15 cellular contexts compared by ENCODE assay signal in genomic region chr3:12922881-12923431, GRCh38.
DNase-seq lines count a peak whose midpoint lies in the region; ATAC-seq and TF ChIP-seq lines count a peak whose summit lies in the region.
"Had no signal": no experiment of that assay in that cellular context is flagged by ENCODE, and none has a peak within 500 bp of the region (broad histone marks: within the 10 kb centered on the region; RNA-seq: fewer than 3 reads in every experiment).

No MANE protein-coding gene starts in this region.

- H2AFZ ChIP-seq in MM.1S (ENCODE audit: low read length) = no peak overlapping the region

- no peak overlapping the region for H3K9ac ChIP-seq in liver (ENCODE audit: low read depth in 1 of 2, low read length in 2 of 2)
- H3K9ac ChIP-seq in MM.1S (ENCODE audit: low read length) = no peak overlapping the region

- H3K27me3 ChIP-seq in left ventricle myocardium inferior (ENCODE audit: low read depth) = no peaks in the 10 kb centered on the region
- no peaks in the 10 kb centered on the region for H3K27me3 ChIP-seq in right cardiac atrium (ENCODE audit: control insufficient read depth, insufficient read depth)
- H3K27me3 ChIP-seq in liver (ENCODE audit: control insufficient read depth in 4 of 4, insufficient read depth in 4 of 4, low read length in 3 of 4) = no peaks in the 10 kb centered on the region
- H3K27me3 ChIP-seq in MM.1S (replicated peaks; ENCODE audit: insufficient read depth, low read length) = no peaks in the 10 kb centered on the region
- H3K27me3 ChIP-seq: Peyer's patch had no signal

- TF ChIP-seq RAD21 in liver (IDR thresholded peaks at IDR 0.05) = no peak

- H3K36me3 ChIP-seq in left ventricle myocardium inferior = peaks cover 72% of the 10 kb centered on the region
- H3K36me3 ChIP-seq in liver (ENCODE audit: control insufficient read depth in 4 of 4, insufficient read depth in 3 of 4, low read depth in 1 of 4, low read length in 3 of 4) = peaks cover 4 to 72% (median 43%) of the 10 kb centered on the region in 4 donors
- peaks cover 7% of the 10 kb centered on the region for H3K36me3 ChIP-seq in MM.1S (replicated peaks; ENCODE audit: insufficient read depth, low read length)

- DNase-seq in left ventricle myocardium inferior (no peak), right cardiac atrium (no peak), dermis blood vessel endothelial cell (peak; percentile 54), MM.1S (no peak), OCI-M2 (lab: John Stamatoyannopoulos, UW; ENCODE audit: unreplicated experiment) (no peak), GOT3 (lab: John Stamatoyannopoulos, UW) (no peak)
- DNase-seq: C1 segment of cervical spinal cord; CD8-positive, alpha-beta memory T cell; DMS79 treated with DMSO at 0.1 percent for 48 hours; H9; NCI-H1105; NCI-H446 treated with DMSO at 0.1 percent for 48 hours; Peyer's patch had no signal

- no peaks in the 10 kb centered on the region for H4K20me1 ChIP-seq in MM.1S (ENCODE audit: insufficient read depth, low read length)

- no peaks in the 10 kb centered on the region for H3K9me2 ChIP-seq in MM.1S (replicated peaks; ENCODE audit: insufficient read depth, low read length)

- no peak overlapping the region for H3K4me2 ChIP-seq in MM.1S (ENCODE audit: low read depth, low read length)

- peaks cover 86% of the 10 kb centered on the region for H3K4me1 ChIP-seq in left ventricle myocardium inferior
- peaks cover 16% of the 10 kb centered on the region for H3K4me1 ChIP-seq in right cardiac atrium (ENCODE audit: control insufficient read depth, insufficient read depth, low read length)
- no peaks in the 10 kb centered on the region for H3K4me1 ChIP-seq in liver (ENCODE audit: control insufficient read depth in 4 of 4, insufficient read depth in 4 of 4, low read length in 3 of 4)
- H3K4me1 ChIP-seq in MM.1S (ENCODE audit: low read length) = no peaks in the 10 kb centered on the region

- TF ChIP-seq CTCF in left ventricle myocardium inferior (IDR thresholded peaks at IDR 0.05; ENCODE audit: borderline replicate concordance) (no peak), liver (IDR thresholded peaks at IDR 0.05; ENCODE audit: low read depth, low read length, missing input control) (no peak), MM.1S (IDR thresholded peaks at IDR 0.05; ENCODE audit: low read length) (no peak)

- H3K79me2 ChIP-seq in MM.1S (ENCODE audit: low read length) = peaks cover 17% of the 10 kb centered on the region

- ATAC-seq in right cardiac atrium = no peak

- WGBS in right cardiac atrium = 58% methylated on average over 11 of the region's 11 CpGs
- WGBS in liver = 88% methylated on average over 11 of the region's 11 CpGs

- peak overlapping the region; percentile 17 for H3K4me3 ChIP-seq in left ventricle myocardium inferior
- H3K4me3 ChIP-seq in right cardiac atrium (ENCODE audit: low read length) = no peak overlapping the region
- no peak overlapping the region for H3K4me3 ChIP-seq in liver (ENCODE audit: low read depth in 1 of 3, low read length in 3 of 3)
- no peak overlapping the region for H3K4me3 ChIP-seq in MM.1S (ENCODE audit: low read length)
- H3K4me3 ChIP-seq: Peyer's patch had no signal

- intact Hi-C loops in left ventricle myocardium inferior (cut with micrococcal nuclease) (no loop called here), right cardiac atrium (cut with DNase I) (no loop called here)

- H3K9me3 ChIP-seq in left ventricle myocardium inferior (replicated peaks) (no peaks in the 10 kb centered on the region), right cardiac atrium (ENCODE audit: control insufficient read depth, low read length) (no peaks in the 10 kb centered on the region), liver (ENCODE audit: control insufficient read depth in 4 of 4, low read length in 3 of 4) (no peaks in the 10 kb centered on the region), MM.1S (replicated peaks; ENCODE audit: insufficient read depth, low read length) (no peaks in the 10 kb centered on the region)
- H3K9me3 ChIP-seq: Peyer's patch had no signal

- no peaks in the 10 kb centered on the region for H3F3A ChIP-seq in MM.1S (ENCODE audit: insufficient read depth, low read length)

- peak overlapping the region; percentile 76 for H3K27ac ChIP-seq in left ventricle myocardium inferior (replicated peaks)
- no peak overlapping the region for H3K27ac ChIP-seq in right cardiac atrium (ENCODE audit: low read length)
- no peak overlapping the region for H3K27ac ChIP-seq in liver (ENCODE audit: low read depth in 1 of 2, low read length in 2 of 2)
- peak overlapping the region; percentile 55 for H3K27ac ChIP-seq in temporal lobe (ENCODE audit: low read depth, low read length)
- H3K27ac ChIP-seq in MM.1S (ENCODE audit: low read length) = no peak overlapping the region
- H3K27ac ChIP-seq: Peyer's patch had no signal

TF ChIP-seq in liver, 16 proteins besides CTCF, POLR2A, EP300 and RAD21:
- TF ChIP-seq NR2F2 (IDR thresholded peaks at IDR 0.05) = peak; percentile 23
- TF ChIP-seq ZBTB33 (IDR thresholded peaks at IDR 0.05) = no peak
- TF ChIP-seq EGR1 (IDR thresholded peaks at IDR 0.05; ENCODE audit: low read depth in 2 of 2) = no peak
- no peak for TF ChIP-seq RXRA (IDR thresholded peaks at IDR 0.05)

Comparison
In these comparisons a context has a peak if more than half of its experiments do, and no peak if none do; other contexts are left out.
1. H3K27ac ChIP-seq: peak in left ventricle myocardium inferior (single experiment) and temporal lobe (single experiment); none in right cardiac atrium (single experiment), liver (0 of 2) and MM.1S (single experiment).